ENCODE assay signal across 1 cellular context in the genomic region with DNA sequence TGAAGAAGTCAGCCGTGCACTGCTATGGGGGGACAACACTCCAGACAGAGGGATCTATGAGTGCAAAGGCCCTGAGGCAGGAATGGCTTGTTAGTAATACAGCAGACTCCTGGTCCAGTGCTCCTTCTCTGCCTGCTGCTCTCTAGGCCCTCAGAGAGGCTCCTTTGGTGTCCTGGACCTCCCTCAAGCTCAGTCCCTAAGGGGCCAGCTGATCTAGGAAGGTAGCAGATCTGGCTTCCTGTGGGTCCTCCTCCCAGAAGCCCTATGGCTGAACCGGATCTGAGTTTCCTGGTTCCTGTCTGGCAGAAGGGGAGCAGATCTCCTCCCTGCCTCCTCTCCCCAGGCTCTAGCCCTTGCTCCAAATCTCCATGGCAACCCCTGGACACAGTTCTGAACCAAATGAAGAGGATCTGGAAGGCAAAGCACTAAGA.
TF ChIP-seq lines count a peak whose summit lies in the region.

A gene with protein sequence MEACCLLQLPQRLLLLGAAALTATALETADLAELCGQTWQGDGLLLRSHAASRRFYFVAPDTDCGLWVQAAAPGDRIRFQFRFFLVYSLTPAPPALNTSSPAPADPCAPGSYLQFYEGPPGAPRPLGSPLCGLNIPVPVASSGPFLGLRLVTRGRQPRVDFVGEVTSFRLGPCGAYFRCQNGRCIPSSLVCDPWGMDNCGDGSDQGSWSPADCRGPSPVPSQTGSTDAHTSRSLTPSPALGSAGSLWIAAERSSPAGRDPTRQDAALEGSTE (plus strand): TSS at position 391 of the 431 bp plus-strand sequence. CDS start 187 bp downstream, outside the sequence.

TF ChIP-seq in K562, 482 proteins besides CTCF, POLR2A, EP300 and RAD21 (continued from another document):
- TF ChIP-seq, protein P1, sequence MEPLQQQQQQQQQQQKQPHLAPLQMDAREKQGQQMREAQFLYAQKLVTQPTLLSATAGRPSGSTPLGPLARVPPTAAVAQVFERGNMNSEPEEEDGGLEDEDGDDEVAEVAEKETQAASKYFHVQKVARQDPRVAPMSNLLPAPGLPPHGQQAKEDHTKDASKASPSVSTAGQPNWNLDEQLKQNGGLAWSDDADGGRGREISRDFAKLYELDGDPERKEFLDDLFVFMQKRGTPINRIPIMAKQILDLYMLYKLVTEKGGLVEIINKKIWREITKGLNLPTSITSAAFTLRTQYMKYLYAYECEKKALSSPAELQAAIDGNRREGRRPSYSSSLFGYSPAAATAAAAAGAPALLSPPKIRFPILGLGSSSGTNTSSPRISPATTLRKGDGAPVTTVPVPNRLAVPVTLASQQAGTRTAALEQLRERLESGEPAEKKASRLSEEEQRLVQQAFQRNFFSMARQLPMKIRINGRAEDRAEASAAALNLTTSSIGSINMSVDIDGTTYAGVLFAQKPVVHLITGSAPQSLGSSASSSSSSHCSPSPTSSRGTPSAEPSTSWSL (CRISPR knock-in tag; IDR thresholded peaks at IDR 0.05; ENCODE audit: borderline replicate concordance): no peak
- TF ChIP-seq HDAC2 (IDR thresholded peaks at IDR 0.05): peak; percentile 20; the same call in 1 of the 2 replicates
- no peak for TF ChIP-seq ZNF12 (CRISPR knock-in tag; IDR thresholded peaks at IDR 0.05)
- no peak for TF ChIP-seq ZSCAN29 (IDR thresholded peaks at IDR 0.05)
- no peak for TF ChIP-seq BRCA1 (IDR thresholded peaks at IDR 0.05)
- no peak for TF ChIP-seq BRCA1 (CRISPR knock-in tag; IDR thresholded peaks at IDR 0.05)
- no peak for TF ChIP-seq SREBF1 (IDR thresholded peaks at IDR 0.05; ENCODE audit: borderline replicate concordance, low read depth, low read length)
- TF ChIP-seq, protein P2, sequence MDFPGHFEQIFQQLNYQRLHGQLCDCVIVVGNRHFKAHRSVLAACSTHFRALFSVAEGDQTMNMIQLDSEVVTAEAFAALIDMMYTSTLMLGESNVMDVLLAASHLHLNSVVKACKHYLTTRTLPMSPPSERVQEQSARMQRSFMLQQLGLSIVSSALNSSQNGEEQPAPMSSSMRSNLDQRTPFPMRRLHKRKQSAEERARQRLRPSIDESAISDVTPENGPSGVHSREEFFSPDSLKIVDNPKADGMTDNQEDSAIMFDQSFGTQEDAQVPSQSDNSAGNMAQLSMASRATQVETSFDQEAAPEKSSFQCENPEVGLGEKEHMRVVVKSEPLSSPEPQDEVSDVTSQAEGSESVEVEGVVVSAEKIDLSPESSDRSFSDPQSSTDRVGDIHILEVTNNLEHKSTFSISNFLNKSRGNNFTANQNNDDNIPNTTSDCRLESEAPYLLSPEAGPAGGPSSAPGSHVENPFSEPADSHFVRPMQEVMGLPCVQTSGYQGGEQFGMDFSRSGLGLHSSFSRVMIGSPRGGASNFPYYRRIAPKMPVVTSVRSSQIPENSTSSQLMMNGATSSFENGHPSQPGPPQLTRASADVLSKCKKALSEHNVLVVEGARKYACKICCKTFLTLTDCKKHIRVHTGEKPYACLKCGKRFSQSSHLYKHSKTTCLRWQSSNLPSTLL (IDR thresholded peaks at IDR 0.05): peak; percentile 80
- TF ChIP-seq, protein P3, sequence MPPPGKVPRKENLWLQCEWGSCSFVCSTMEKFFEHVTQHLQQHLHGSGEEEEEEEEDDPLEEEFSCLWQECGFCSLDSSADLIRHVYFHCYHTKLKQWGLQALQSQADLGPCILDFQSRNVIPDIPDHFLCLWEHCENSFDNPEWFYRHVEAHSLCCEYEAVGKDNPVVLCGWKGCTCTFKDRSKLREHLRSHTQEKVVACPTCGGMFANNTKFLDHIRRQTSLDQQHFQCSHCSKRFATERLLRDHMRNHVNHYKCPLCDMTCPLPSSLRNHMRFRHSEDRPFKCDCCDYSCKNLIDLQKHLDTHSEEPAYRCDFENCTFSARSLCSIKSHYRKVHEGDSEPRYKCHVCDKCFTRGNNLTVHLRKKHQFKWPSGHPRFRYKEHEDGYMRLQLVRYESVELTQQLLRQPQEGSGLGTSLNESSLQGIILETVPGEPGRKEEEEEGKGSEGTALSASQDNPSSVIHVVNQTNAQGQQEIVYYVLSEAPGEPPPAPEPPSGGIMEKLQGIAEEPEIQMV (tag; conservative IDR thresholded peaks at IDR 0.05; ENCODE audit: low read depth): peak; percentile 80
- TF ChIP-seq CCNT2 (IDR thresholded peaks at IDR 0.05; ENCODE audit: borderline replicate concordance, extremely low read depth, insufficient read length, low read depth, low read length): no peak
- no peak for TF ChIP-seq CREB1 (IDR thresholded peaks at IDR 0.05)
- no peak for TF ChIP-seq CREB1 (CRISPR knock-in tag; IDR thresholded peaks at IDR 0.05)
- TF ChIP-seq, protein P4, sequence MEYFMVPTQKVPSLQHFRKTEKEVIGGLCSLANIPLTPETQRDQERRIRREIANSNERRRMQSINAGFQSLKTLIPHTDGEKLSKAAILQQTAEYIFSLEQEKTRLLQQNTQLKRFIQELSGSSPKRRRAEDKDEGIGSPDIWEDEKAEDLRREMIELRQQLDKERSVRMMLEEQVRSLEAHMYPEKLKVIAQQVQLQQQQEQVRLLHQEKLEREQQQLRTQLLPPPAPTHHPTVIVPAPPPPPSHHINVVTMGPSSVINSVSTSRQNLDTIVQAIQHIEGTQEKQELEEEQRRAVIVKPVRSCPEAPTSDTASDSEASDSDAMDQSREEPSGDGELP (CRISPR knock-in tag; IDR thresholded peaks at IDR 0.05; ENCODE audit: borderline replicate concordance): peak; percentile 17; the same call in 1 of the 2 replicates
- no peak for TF ChIP-seq RHOXF2B (CRISPR knock-in tag; conservative IDR thresholded peaks at IDR 0.05)
- TF ChIP-seq MAFK (IDR thresholded peaks at IDR 0.05; ENCODE audit: low read length): no peak
- no peak for TF ChIP-seq NR2C1 (IDR thresholded peaks at IDR 0.05)
- TF ChIP-seq NR2C1 (tag; IDR thresholded peaks at IDR 0.05): no peak
- peak; percentile 84; the same call in 1 of the 2 replicates for TF ChIP-seq CC2D1A (IDR thresholded peaks at IDR 0.05)
- TF ChIP-seq HDAC3 (IDR thresholded peaks at IDR 0.05; ENCODE audit: borderline replicate concordance, partially characterized antibody): no peak
